ENCODE assay signal across 1 cellular context in the genomic region with DNA sequence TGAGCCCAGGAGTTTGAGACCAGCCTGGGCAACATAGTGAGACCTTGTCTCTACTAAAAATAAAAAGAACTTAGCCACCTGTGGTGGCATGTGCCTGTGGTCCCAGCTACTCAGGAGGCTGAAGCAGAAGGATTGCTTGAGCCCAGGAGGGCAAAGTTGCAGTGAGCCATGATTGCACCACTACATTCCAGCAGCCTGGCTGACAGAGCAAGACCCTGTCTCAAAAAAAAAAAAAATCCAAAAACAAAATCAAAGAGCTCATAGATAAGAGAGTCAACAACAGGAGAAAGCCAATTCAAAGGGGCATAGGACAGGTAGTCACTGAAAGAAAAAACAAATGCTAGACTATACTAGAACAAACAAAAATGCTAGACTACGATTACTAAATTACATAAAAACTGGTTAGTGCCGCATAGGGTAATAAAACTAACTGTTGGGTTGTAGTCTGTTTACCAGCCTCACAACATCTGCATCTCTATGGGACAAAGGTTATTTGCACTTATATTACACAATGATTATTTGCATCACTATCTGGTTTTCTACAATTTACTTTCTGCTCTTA.
TF ChIP-seq lines count a peak whose summit lies in the region.

No MANE protein-coding gene starts in this region.

TF ChIP-seq in HepG2, 621 proteins besides CTCF, POLR2A, EP300 and RAD21 (continued from another document and continues in another):
- TF ChIP-seq, protein P1, sequence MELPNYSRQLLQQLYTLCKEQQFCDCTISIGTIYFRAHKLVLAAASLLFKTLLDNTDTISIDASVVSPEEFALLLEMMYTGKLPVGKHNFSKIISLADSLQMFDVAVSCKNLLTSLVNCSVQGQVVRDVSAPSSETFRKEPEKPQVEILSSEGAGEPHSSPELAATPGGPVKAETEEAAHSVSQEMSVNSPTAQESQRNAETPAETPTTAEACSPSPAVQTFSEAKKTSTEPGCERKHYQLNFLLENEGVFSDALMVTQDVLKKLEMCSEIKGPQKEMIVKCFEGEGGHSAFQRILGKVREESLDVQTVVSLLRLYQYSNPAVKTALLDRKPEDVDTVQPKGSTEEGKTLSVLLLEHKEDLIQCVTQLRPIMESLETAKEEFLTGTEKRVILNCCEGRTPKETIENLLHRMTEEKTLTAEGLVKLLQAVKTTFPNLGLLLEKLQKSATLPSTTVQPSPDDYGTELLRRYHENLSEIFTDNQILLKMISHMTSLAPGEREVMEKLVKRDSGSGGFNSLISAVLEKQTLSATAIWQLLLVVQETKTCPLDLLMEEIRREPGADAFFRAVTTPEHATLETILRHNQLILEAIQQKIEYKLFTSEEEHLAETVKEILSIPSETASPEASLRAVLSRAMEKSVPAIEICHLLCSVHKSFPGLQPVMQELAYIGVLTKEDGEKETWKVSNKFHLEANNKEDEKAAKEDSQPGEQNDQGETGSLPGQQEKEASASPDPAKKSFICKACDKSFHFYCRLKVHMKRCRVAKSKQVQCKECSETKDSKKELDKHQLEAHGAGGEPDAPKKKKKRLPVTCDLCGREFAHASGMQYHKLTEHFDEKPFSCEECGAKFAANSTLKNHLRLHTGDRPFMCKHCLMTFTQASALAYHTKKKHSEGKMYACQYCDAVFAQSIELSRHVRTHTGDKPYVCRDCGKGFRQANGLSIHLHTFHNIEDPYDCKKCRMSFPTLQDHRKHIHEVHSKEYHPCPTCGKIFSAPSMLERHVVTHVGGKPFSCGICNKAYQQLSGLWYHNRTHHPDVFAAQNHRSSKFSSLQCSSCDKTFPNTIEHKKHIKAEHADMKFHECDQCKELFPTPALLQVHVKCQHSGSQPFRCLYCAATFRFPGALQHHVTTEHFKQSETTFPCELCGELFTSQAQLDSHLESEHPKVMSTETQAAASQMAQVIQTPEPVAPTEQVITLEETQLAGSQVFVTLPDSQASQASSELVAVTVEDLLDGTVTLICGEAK (IDR thresholded peaks at IDR 0.05) = no peak
- TF ChIP-seq, protein P1 (CRISPR knock-in tag; IDR thresholded peaks at IDR 0.05) = peak; percentile 39; the same call in 1 of the 2 replicates
- TF ChIP-seq MAFG (CRISPR knock-in tag; IDR thresholded peaks at IDR 0.05) = no peak
- TF ChIP-seq KLF6 (CRISPR knock-in tag; IDR thresholded peaks at IDR 0.05) = no peak
- TF ChIP-seq NCOR1 (IDR thresholded peaks at IDR 0.05; ENCODE audit: borderline replicate concordance, low read length) = peak; percentile 77; the same call in 1 of the 2 replicates
- TF ChIP-seq ZNF446 (CRISPR knock-in tag; IDR thresholded peaks at IDR 0.05) = no peak
- TF ChIP-seq POLR2G (IDR thresholded peaks at IDR 0.05; ENCODE audit: low read depth, low read length) = no peak
- no peak for TF ChIP-seq ZNF30 (CRISPR knock-in tag; IDR thresholded peaks at IDR 0.05)
- TF ChIP-seq HNRNPK (IDR thresholded peaks at IDR 0.05; ENCODE audit: low read depth, low read length, poor library complexity, severe bottlenecking) = no peak
- no peak for TF ChIP-seq JARID2 (CRISPR knock-in tag; IDR thresholded peaks at IDR 0.05; ENCODE audit: insufficient replicate concordance)
- peak; percentile 82 for TF ChIP-seq HNF4A (CRISPR knock-in tag; IDR thresholded peaks at IDR 0.05)
- peak; percentile 82 for TF ChIP-seq FOXA3 (CRISPR knock-in tag; IDR thresholded peaks at IDR 0.05)
- TF ChIP-seq, protein P2, sequence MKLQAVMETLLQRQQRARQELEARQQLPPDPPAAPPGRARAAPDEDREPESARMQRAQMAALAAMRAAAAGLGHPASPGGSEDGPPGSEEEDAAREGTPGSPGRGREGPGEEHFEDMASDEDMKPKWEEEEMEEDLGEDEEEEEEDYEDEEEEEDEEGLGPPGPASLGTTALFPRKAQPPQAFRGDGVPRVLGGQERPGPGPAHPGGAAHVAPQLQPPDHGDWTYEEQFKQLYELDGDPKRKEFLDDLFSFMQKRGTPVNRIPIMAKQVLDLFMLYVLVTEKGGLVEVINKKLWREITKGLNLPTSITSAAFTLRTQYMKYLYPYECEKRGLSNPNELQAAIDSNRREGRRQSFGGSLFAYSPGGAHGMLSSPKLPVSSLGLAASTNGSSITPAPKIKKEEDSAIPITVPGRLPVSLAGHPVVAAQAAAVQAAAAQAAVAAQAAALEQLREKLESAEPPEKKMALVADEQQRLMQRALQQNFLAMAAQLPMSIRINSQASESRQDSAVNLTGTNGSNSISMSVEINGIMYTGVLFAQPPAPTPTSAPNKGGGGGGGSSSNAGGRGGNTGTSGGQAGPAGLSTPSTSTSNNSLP (IDR thresholded peaks at IDR 0.05; ENCODE audit: low read depth, low read length) = peak; percentile 64
- no peak for TF ChIP-seq ZNF10 (CRISPR knock-in tag; IDR thresholded peaks at IDR 0.05; ENCODE audit: borderline replicate concordance, low read depth)
- TF ChIP-seq, protein P3, sequence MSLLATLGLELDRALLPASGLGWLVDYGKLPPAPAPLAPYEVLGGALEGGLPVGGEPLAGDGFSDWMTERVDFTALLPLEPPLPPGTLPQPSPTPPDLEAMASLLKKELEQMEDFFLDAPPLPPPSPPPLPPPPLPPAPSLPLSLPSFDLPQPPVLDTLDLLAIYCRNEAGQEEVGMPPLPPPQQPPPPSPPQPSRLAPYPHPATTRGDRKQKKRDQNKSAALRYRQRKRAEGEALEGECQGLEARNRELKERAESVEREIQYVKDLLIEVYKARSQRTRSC (CRISPR knock-in tag; IDR thresholded peaks at IDR 0.05; ENCODE audit: low read depth) = no peak
- TF ChIP-seq, protein P4, sequence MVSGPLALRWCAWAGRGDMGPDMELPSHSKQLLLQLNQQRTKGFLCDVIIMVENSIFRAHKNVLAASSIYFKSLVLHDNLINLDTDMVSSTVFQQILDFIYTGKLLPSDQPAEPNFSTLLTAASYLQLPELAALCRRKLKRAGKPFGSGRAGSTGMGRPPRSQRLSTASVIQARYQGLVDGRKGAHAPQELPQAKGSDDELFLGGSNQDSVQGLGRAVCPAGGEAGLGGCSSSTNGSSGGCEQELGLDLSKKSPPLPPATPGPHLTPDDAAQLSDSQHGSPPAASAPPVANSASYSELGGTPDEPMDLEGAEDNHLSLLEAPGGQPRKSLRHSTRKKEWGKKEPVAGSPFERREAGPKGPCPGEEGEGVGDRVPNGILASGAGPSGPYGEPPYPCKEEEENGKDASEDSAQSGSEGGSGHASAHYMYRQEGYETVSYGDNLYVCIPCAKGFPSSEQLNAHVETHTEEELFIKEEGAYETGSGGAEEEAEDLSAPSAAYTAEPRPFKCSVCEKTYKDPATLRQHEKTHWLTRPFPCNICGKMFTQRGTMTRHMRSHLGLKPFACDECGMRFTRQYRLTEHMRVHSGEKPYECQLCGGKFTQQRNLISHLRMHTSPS (CRISPR knock-in tag; IDR thresholded peaks at IDR 0.05; ENCODE audit: low read depth) = peak; percentile 75
- TF ChIP-seq ZNF781 (CRISPR knock-in tag; IDR thresholded peaks at IDR 0.05; ENCODE audit: borderline replicate concordance, not compliant biosample characterization) = peak; percentile 57
- no peak for TF ChIP-seq ZNF383 (CRISPR knock-in tag; IDR thresholded peaks at IDR 0.05; ENCODE audit: borderline replicate concordance)
- no peak; the same call in 1 of the 2 replicates for TF ChIP-seq ZNF160 (CRISPR knock-in tag; IDR thresholded peaks at IDR 0.05)
- TF ChIP-seq, protein P5, sequence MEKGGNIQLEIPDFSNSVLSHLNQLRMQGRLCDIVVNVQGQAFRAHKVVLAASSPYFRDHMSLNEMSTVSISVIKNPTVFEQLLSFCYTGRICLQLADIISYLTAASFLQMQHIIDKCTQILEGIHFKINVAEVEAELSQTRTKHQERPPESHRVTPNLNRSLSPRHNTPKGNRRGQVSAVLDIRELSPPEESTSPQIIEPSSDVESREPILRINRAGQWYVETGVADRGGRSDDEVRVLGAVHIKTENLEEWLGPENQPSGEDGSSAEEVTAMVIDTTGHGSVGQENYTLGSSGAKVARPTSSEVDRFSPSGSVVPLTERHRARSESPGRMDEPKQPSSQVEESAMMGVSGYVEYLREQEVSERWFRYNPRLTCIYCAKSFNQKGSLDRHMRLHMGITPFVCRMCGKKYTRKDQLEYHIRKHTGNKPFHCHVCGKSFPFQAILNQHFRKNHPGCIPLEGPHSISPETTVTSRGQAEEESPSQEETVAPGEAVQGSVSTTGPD (CRISPR knock-in tag; IDR thresholded peaks at IDR 0.05) = no peak
- TF ChIP-seq NPAS2 (CRISPR knock-in tag; IDR thresholded peaks at IDR 0.05; ENCODE audit: borderline replicate concordance) = no peak
- no peak for TF ChIP-seq SNAPC2 (CRISPR knock-in tag; IDR thresholded peaks at IDR 0.05)
- no peak for TF ChIP-seq SMC3 (IDR thresholded peaks at IDR 0.05; ENCODE audit: low read length)
- TF ChIP-seq, protein P6, sequence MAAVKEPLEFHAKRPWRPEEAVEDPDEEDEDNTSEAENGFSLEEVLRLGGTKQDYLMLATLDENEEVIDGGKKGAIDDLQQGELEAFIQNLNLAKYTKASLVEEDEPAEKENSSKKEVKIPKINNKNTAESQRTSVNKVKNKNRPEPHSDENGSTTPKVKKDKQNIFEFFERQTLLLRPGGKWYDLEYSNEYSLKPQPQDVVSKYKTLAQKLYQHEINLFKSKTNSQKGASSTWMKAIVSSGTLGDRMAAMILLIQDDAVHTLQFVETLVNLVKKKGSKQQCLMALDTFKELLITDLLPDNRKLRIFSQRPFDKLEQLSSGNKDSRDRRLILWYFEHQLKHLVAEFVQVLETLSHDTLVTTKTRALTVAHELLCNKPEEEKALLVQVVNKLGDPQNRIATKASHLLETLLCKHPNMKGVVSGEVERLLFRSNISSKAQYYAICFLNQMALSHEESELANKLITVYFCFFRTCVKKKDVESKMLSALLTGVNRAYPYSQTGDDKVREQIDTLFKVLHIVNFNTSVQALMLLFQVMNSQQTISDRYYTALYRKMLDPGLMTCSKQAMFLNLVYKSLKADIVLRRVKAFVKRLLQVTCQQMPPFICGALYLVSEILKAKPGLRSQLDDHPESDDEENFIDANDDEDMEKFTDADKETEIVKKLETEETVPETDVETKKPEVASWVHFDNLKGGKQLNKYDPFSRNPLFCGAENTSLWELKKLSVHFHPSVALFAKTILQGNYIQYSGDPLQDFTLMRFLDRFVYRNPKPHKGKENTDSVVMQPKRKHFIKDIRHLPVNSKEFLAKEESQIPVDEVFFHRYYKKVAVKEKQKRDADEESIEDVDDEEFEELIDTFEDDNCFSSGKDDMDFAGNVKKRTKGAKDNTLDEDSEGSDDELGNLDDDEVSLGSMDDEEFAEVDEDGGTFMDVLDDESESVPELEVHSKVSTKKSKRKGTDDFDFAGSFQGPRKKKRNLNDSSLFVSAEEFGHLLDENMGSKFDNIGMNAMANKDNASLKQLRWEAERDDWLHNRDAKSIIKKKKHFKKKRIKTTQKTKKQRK (IDR thresholded peaks at IDR 0.05; ENCODE audit: low read length) = no peak
- TF ChIP-seq, protein P7, sequence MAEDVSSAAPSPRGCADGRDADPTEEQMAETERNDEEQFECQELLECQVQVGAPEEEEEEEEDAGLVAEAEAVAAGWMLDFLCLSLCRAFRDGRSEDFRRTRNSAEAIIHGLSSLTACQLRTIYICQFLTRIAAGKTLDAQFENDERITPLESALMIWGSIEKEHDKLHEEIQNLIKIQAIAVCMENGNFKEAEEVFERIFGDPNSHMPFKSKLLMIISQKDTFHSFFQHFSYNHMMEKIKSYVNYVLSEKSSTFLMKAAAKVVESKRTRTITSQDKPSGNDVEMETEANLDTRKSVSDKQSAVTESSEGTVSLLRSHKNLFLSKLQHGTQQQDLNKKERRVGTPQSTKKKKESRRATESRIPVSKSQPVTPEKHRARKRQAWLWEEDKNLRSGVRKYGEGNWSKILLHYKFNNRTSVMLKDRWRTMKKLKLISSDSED (CRISPR knock-in tag; IDR thresholded peaks at IDR 0.05) = no peak
- TF ChIP-seq RFX1 (IDR thresholded peaks at IDR 0.05) = no peak
- TF ChIP-seq ZNF768 (CRISPR knock-in tag; IDR thresholded peaks at IDR 0.05) = no peak
- no peak for TF ChIP-seq ZNF780A (CRISPR knock-in tag; IDR thresholded peaks at IDR 0.05)
- TF ChIP-seq DR1 (CRISPR knock-in tag; IDR thresholded peaks at IDR 0.05) = no peak
- TF ChIP-seq ZNF274 (CRISPR knock-in tag; IDR thresholded peaks at IDR 0.05) = no peak
- TF ChIP-seq, protein P8, sequence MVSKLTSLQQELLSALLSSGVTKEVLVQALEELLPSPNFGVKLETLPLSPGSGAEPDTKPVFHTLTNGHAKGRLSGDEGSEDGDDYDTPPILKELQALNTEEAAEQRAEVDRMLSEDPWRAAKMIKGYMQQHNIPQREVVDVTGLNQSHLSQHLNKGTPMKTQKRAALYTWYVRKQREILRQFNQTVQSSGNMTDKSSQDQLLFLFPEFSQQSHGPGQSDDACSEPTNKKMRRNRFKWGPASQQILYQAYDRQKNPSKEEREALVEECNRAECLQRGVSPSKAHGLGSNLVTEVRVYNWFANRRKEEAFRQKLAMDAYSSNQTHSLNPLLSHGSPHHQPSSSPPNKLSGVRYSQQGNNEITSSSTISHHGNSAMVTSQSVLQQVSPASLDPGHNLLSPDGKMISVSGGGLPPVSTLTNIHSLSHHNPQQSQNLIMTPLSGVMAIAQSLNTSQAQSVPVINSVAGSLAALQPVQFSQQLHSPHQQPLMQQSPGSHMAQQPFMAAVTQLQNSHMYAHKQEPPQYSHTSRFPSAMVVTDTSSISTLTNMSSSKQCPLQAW (CRISPR knock-in tag; IDR thresholded peaks at IDR 0.05) = peak; percentile 62; the same call in 1 of the 2 replicates
- TF ChIP-seq HMGA1 (CRISPR knock-in tag; conservative IDR thresholded peaks at IDR 0.05) = no peak
- TF ChIP-seq TBX3 (IDR thresholded peaks at IDR 0.05; ENCODE audit: borderline replicate concordance) = peak; percentile 50; the same call in 1 of the 2 replicates
- no peak for TF ChIP-seq ZSCAN21 (CRISPR knock-in tag; IDR thresholded peaks at IDR 0.05; ENCODE audit: borderline replicate concordance)
- no peak for TF ChIP-seq PLRG1 (conservative IDR thresholded peaks at IDR 0.05)
- no peak for TF ChIP-seq KMT2B (CRISPR knock-in tag; IDR thresholded peaks at IDR 0.05)
